Comparison of ENCODE assay signal across 15 cellular contexts in the genomic region with DNA sequence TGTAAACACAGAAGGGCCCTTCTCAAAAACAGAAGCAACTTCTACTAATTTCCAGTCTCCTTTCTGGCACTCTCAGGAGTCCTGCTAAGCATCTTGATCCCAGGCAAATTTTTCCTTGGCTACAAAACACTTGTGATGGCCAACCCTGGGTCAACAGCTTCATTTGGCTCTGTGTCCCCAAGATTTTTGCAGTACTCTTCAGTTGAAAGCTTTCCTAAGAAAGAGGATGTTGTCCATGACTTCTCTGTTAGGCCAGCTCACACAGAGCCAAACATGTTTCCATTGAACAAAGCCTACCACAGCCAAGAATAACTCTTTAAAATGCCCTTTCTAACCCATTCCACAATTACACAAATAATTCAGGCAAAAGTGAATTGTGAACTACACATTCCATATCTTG.
DNase-seq lines count a peak whose midpoint lies in the region; ATAC-seq and TF ChIP-seq lines count a peak whose summit lies in the region.
"Had no signal": no experiment of that assay in that cellular context is flagged by ENCODE, and none has a peak within 500 bp of the region (broad histone marks: within the 10 kb centered on the region; RNA-seq: fewer than 3 reads in every experiment).

No MANE protein-coding gene starts in this region.

- H3K36me3 ChIP-seq in osteoblast (ENCODE audit: insufficient read depth, low read length), result no peaks in the 10 kb centered on the region

- H3K79me2 ChIP-seq in osteoblast (ENCODE audit: insufficient read depth, low read length), result no peaks in the 10 kb centered on the region

- H3K4me1 ChIP-seq in osteoblast (ENCODE audit: insufficient read depth, low read length), result peaks cover 24% of the 10 kb centered on the region

- peak overlapping the region; percentile 66 for H3K27ac ChIP-seq in osteoblast (ENCODE audit: low read depth, low read length)

- no peak overlapping the region for H3K4me3 ChIP-seq in fibroblast of the aortic adventitia (ENCODE audit: low read depth, low read length)
- H3K4me3 ChIP-seq in osteoblast (ENCODE audit: insufficient read depth, low read length), result no peak overlapping the region

- H3K27me3 ChIP-seq in osteoblast (ENCODE audit: insufficient read depth, low read length), result no peaks in the 10 kb centered on the region

- no peak overlapping the region for H3K27ac Mint-ChIP-seq in activated T-helper 17 cell treated with anti-CD3 and anti-CD28 coated beads, Interleukin-2, amount 50 U/mL, for 72 hours
- H3K27ac Mint-ChIP-seq: CD4-positive, CD25-positive, alpha-beta regulatory T cell; IgD-negative memory B cell had no signal

- H3K9me3 ChIP-seq in osteoblast (ENCODE audit: low read depth, low read length), result no peaks in the 10 kb centered on the region

- DNase-seq in CD1c-positive myeloid dendritic cell (ENCODE audit: extremely low spot score) (peak; percentile 39), MV-4-11 (lab: John Stamatoyannopoulos, UW) (peak; percentile 48), fibroblast of the aortic adventitia (ENCODE audit: low read depth) (peak; percentile 22), osteoblast (ENCODE audit: insufficient read length, low spot score, missing footprints) (no peak), AG08396 (ENCODE audit: low spot score) (no peak), NCI-H1417 (lab: John Stamatoyannopoulos, UW) (no peak)
- DNase-seq: ACHN; CD4-positive, CD25-positive, alpha-beta regulatory T cell; H7; NCI-H1436 treated with DMSO at 0.1 percent for 48 hours; NCI-H2029 treated with DMSO at 0.1 percent for 48 hours; NCI-H774 had no signal

- peaks cover 5% of the 10 kb centered on the region for H3K4me1 Mint-ChIP-seq in activated T-helper 17 cell treated with anti-CD3 and anti-CD28 coated beads, Interleukin-2, amount 50 U/mL, for 72 hours
- H3K4me1 Mint-ChIP-seq: CD4-positive, CD25-positive, alpha-beta regulatory T cell had no signal

- no peak overlapping the region for H3K4me3 Mint-ChIP-seq in activated T-helper 17 cell treated with anti-CD3 and anti-CD28 coated beads, Interleukin-2, amount 50 U/mL, for 72 hours
- H3K4me3 Mint-ChIP-seq: CD4-positive, CD25-positive, alpha-beta regulatory T cell; IgD-negative memory B cell had no signal

- peaks cover 27% of the 10 kb centered on the region for H3K27me3 Mint-ChIP-seq in activated T-helper 17 cell treated with anti-CD3 and anti-CD28 coated beads, Interleukin-2, amount 50 U/mL, for 72 hours
- H3K27me3 Mint-ChIP-seq: IgD-negative memory B cell had no signal

- no peak for TF ChIP-seq CTCF in fibroblast of the aortic adventitia (IDR thresholded peaks at IDR 0.05; ENCODE audit: insufficient read depth, low read length)
- no peak for TF ChIP-seq CTCF in osteoblast (IDR thresholded peaks at IDR 0.05; ENCODE audit: extremely low read depth, low read depth, low read length)

- H3K9me3 Mint-ChIP-seq in activated T-helper 17 cell treated with anti-CD3 and anti-CD28 coated beads, Interleukin-2, amount 50 U/mL, for 72 hours, result no peaks in the 10 kb centered on the region
- H3K9me3 Mint-ChIP-seq: CD4-positive, CD25-positive, alpha-beta regulatory T cell had no signal

- no peaks in the 10 kb centered on the region for H3K36me3 Mint-ChIP-seq in activated T-helper 17 cell treated with anti-CD3 and anti-CD28 coated beads, Interleukin-2, amount 50 U/mL, for 72 hours (ENCODE audit: low read depth)
- H3K36me3 Mint-ChIP-seq: CD4-positive, CD25-positive, alpha-beta regulatory T cell; IgD-negative memory B cell had no signal

- H2AFZ ChIP-seq in osteoblast (ENCODE audit: low read length), result no peak overlapping the region

- no peak for ATAC-seq in HG02623 (IDR thresholded peaks at IDR 0.05; ENCODE audit: unreplicated experiment)
- ATAC-seq in activated T-helper 17 cell treated with anti-CD3 and anti-CD28 coated beads, Interleukin-2, amount 50 U/mL, for 72 hours (replicated peaks), result no peak

- H3K4me2 ChIP-seq in osteoblast (ENCODE audit: insufficient read depth, low read length), result no peak overlapping the region

- no peaks in the 10 kb centered on the region for H4K20me1 ChIP-seq in osteoblast (ENCODE audit: insufficient read depth, low read length)

Comparison
In these comparisons a context has a peak if more than half of its experiments do, and no peak if none do; other contexts are left out.
1. DNase-seq: peak in CD1c-positive myeloid dendritic cell (single experiment), MV-4-11 (single experiment) and fibroblast of the aortic adventitia (single experiment); none in osteoblast (single experiment), AG08396 (single experiment) and NCI-H1417 (0 of 3).